Comparison of ENCODE assay signal across 18 cellular contexts in the genomic region with DNA sequence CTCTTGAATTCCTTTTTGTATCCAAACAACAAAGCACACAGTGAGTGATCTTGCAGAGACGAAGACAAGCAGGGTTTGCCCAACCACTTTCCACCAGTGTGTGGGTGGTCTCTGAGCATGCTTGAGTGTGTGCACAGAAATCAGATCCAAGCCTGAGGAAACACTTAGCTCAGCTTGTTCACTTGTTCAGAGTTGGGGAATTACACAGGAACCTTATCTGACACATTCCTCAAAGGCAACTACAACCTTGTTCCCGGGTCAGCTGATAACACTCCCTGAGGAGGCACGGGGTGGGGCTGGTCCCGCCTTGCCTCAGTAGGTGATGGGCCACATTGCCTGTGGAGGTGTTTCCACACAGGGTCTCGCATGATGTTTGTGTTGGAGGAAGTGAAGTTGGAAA.
"Had no signal": no experiment of that assay in that cellular context is flagged by ENCODE, and none has a peak within 500 bp of the region (broad histone marks: within the 10 kb centered on the region; RNA-seq: fewer than 3 reads in every experiment).

No MANE protein-coding gene starts in this region.

- H3K9me3 Mint-ChIP-seq: activated CD4-positive, alpha-beta memory T cell treated with anti-CD3 and anti-CD28 coated beads, Interleukin-2, amount 10 ng/mL, durations not matched to agents 7 days and 5 days; activated naive CD4-positive, alpha-beta T cell treated with anti-CD3 and anti-CD28 coated beads, Interleukin-2, amount 50 U/mL, for 72 hours; activated T-cell treated with anti-CD3 and anti-CD28 coated beads, Interleukin-2, amount 50 U/mL, for 4 hours; mesothelial cell of epicardium; neural crest cell had no signal

- H3K36me3 Mint-ChIP-seq: activated naive CD4-positive, alpha-beta T cell treated with anti-CD3 and anti-CD28 coated beads, Interleukin-2, amount 50 U/mL, for 72 hours; mesothelial cell of epicardium; stimulated activated naive B cell treated with anti-CD40 and anti-IgM and Interleukin-4, amounts not matched to agents 10 μg/mL and 1 μg/mL and 100 μg/mL, for 72 hours had no signal

- H3K27ac Mint-ChIP-seq: activated CD4-positive, alpha-beta memory T cell treated with anti-CD3 and anti-CD28 coated beads, Interleukin-2, amount 10 ng/mL, durations not matched to agents 7 days and 5 days; activated CD4-positive, alpha-beta T cell treated with anti-CD3 and anti-CD28 coated beads for 36 hours; activated naive CD4-positive, alpha-beta T cell treated with anti-CD3 and anti-CD28 coated beads, Interleukin-2, amount 50 U/mL, for 72 hours; mesothelial cell of epicardium; stimulated activated naive B cell treated with anti-CD40 and anti-IgM and Interleukin-4, amounts not matched to agents 10 μg/mL and 1 μg/mL and 100 μg/mL, for 72 hours; T-helper 17 cell had no signal

- H3K4me3 Mint-ChIP-seq: activated CD4-positive, alpha-beta memory T cell treated with anti-CD3 and anti-CD28 coated beads, Interleukin-2, amount 10 ng/mL, durations not matched to agents 7 days and 5 days; activated CD4-positive, alpha-beta T cell treated with anti-CD3 and anti-CD28 coated beads for 36 hours; activated T-cell treated with anti-CD3 and anti-CD28 coated beads, Interleukin-2, amount 50 U/mL, for 4 hours; mesothelial cell of epicardium; neural crest cell; stimulated activated naive B cell treated with anti-CD40 and anti-IgM and Interleukin-4, amounts not matched to agents 10 μg/mL and 1 μg/mL and 100 μg/mL, for 72 hours; T-helper 17 cell had no signal

- H3K27ac ChIP-seq: body of pancreas, colonic mucosa, pancreas, transverse colon had no signal

- H3K27me3 ChIP-seq: body of pancreas, colonic mucosa, transverse colon had no signal

- DNase-seq: activated CD4-positive, alpha-beta memory T cell treated with anti-CD3 and anti-CD28 coated beads, Interleukin-2, amount 10 ng/mL, durations not matched to agents 7 days and 5 days; activated CD4-positive, alpha-beta T cell treated with anti-CD3 and anti-CD28 coated beads for 36 hours; activated effector memory CD4-positive, alpha-beta T cell treated with Interleukin-2 at 50 U/mL for 16 hours; activated T-cell treated with anti-CD3 and anti-CD28 coated beads, Interleukin-2, amount 50 U/mL, for 4 hours; body of pancreas; central memory CD4-positive, alpha-beta T cell; colonic mucosa; pancreas; stimulated activated CD4-positive, alpha-beta T cell treated with anti-CD3 and anti-CD28 coated beads, Interleukin-15, amount 100 ng/mL, for 24 hours; stimulated activated CD4-positive, alpha-beta T cell treated with anti-CD3 and anti-CD28 coated beads, Interleukin-4, amount 100 ng/mL, for 1 hour; stimulated activated naive B cell treated with anti-CD40 and anti-IgM and Interleukin-4, amounts not matched to agents 10 μg/mL and 1 μg/mL and 100 μg/mL, for 72 hours; substantia nigra; T-helper 17 cell; transverse colon had no signal

- H3K9me3 ChIP-seq: body of pancreas, colonic mucosa, pancreas, transverse colon had no signal

- H3K4me1 Mint-ChIP-seq: activated CD4-positive, alpha-beta memory T cell treated with anti-CD3 and anti-CD28 coated beads, Interleukin-2, amount 10 ng/mL, durations not matched to agents 7 days and 5 days; activated CD4-positive, alpha-beta T cell treated with anti-CD3 and anti-CD28 coated beads for 36 hours; neural crest cell; stimulated activated naive B cell treated with anti-CD40 and anti-IgM and Interleukin-4, amounts not matched to agents 10 μg/mL and 1 μg/mL and 100 μg/mL, for 72 hours had no signal

- H3K4me1 ChIP-seq: body of pancreas, colonic mucosa, pancreas, transverse colon had no signal

- H3K4me3 ChIP-seq: body of pancreas, colonic mucosa, pancreas, transverse colon had no signal

- H3K36me3 ChIP-seq: colonic mucosa, pancreas, transverse colon had no signal

- ATAC-seq: activated CD4-positive, alpha-beta T cell treated with anti-CD3 and anti-CD28 coated beads for 36 hours; activated naive CD4-positive, alpha-beta T cell treated with anti-CD3 and anti-CD28 coated beads, Interleukin-2, amount 50 U/mL, for 72 hours; activated T-cell treated with anti-CD3 and anti-CD28 coated beads, Interleukin-2, amount 50 U/mL, for 4 hours; body of pancreas; esophagus mucosa; stimulated activated naive B cell treated with anti-CD40 and anti-IgM and Interleukin-4, amounts not matched to agents 10 μg/mL and 1 μg/mL and 100 μg/mL, for 72 hours; T-helper 17 cell had no signal
